1 cellular context compared by ENCODE assay signal in genomic region chr7:30470783-30471182, GRCh38.
TF ChIP-seq lines count a peak whose summit lies in the region.

No MANE protein-coding gene starts in this region.

TF ChIP-seq in SK-N-SH, 30 proteins besides CTCF, POLR2A, EP300 and RAD21 (continued from another document):
- TF ChIP-seq REST (IDR thresholded peaks at IDR 0.05; ENCODE audit: low read depth, low read length) = no peak
- peak; percentile 46; the same call in 1 of the 2 replicates for TF ChIP-seq SIN3A (IDR thresholded peaks at IDR 0.05; ENCODE audit: borderline replicate concordance, low read depth, low read length)
- TF ChIP-seq TCF12 (IDR thresholded peaks at IDR 0.05) = peak; percentile 85
- TF ChIP-seq PBX3 (IDR thresholded peaks at IDR 0.05) = peak; percentile 50
- TF ChIP-seq IRF3 (IDR thresholded peaks at IDR 0.05; ENCODE audit: low read depth, low read length) = no peak
- peak; percentile 51 for TF ChIP-seq CHD2 (IDR thresholded peaks at IDR 0.05; ENCODE audit: low read length, partially characterized antibody)
- peak; percentile 50; the same call in 1 of the 2 replicates for TF ChIP-seq RCOR1 (IDR thresholded peaks at IDR 0.05; ENCODE audit: low read length)
- no peak for TF ChIP-seq USF2 (IDR thresholded peaks at IDR 0.05; ENCODE audit: borderline replicate concordance, low read depth, low read length)
- 0 out of 2 replicates have a peak, but pooled peaks have one; percentile 15 for TF ChIP-seq FOSL2 (IDR thresholded peaks at IDR 0.05; ENCODE audit: borderline replicate concordance, low read depth)
TF ChIP-seq in SK-N-SH: peak in this region for 10.
